In the genomic region with DNA sequence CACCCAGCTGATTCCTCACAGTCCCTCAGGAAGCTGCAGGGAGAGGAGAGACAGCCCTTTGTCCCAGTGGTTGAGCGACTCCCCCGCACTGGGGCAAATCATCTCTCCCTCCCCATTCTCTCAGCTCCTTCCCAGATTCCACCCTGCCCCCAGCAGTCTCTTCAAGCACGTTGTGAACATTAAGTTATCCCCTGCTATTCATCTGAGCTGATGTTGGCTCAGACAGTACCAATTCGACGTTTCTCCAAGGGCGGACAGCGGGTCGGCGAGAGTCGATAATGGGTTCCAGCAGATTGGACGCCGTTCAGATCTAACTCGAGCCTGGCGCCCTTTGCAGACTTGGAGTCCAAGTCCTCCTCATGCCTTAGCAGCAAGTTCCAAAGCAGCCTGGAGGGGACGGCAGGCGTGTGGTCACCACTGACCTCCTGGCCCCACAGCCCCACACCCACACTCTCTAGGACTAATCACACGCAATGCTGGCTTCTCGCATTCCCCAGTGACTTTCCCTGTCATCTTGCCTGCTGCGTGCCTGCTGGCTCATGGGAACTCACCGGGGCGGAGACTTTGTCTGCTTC, we compare ENCODE assay signal across 14 cellular contexts.
DNase-seq lines count a peak whose midpoint lies in the region; ATAC-seq and TF ChIP-seq lines count a peak whose summit lies in the region.
"Had no signal": no experiment of that assay in that cellular context is flagged by ENCODE, and none has a peak within 500 bp of the region (broad histone marks: within the 10 kb centered on the region; RNA-seq: fewer than 3 reads in every experiment).

No MANE protein-coding gene starts in this region.

- peaks cover 9% of the 10 kb centered on the region for H3K36me3 Mint-ChIP-seq in natural killer cell treated with Interleukin-12 subunit alpha and Interleukin-12 subunit beta and Interleukin-15 and Interleukin-18, amount 100 ng/mL, for 72 hours
- no peaks in the 10 kb centered on the region for H3K36me3 Mint-ChIP-seq in natural killer cell
- H3K36me3 Mint-ChIP-seq in neural crest cell (ENCODE audit: low read depth) = no peaks in the 10 kb centered on the region

- H3K27ac Mint-ChIP-seq in natural killer cell treated with Interleukin-12 subunit alpha and Interleukin-12 subunit beta and Interleukin-15 and Interleukin-18, amount 100 ng/mL, for 72 hours = peak overlapping the region; percentile 66 to 96
- H3K27ac Mint-ChIP-seq in natural killer cell (no peak overlapping the region), neural crest cell (ENCODE audit: unreplicated experiment) (peak overlapping the region; percentile 16)
- H3K27ac Mint-ChIP-seq: activated naive CD4-positive, alpha-beta T cell treated with anti-CD3 and anti-CD28 coated beads for 36 hours had no signal

- no peak for TF ChIP-seq CTCF in natural killer cell (IDR thresholded peaks at IDR 0.05)
- TF ChIP-seq CTCF in fibroblast of the aortic adventitia (IDR thresholded peaks at IDR 0.05; ENCODE audit: insufficient read depth, low read length) = no peak
- no peak for TF ChIP-seq CTCF in neural crest cell (conservative IDR thresholded peaks at IDR 0.05)
- TF ChIP-seq CTCF in stomach (IDR thresholded peaks at IDR 0.05) = no peak

- no peak for DNase-seq in natural killer cell treated with Interleukin-12 subunit alpha and Interleukin-12 subunit beta and Interleukin-15 and Interleukin-18, amount 100 ng/mL, for 72 hours (ENCODE audit: low spot score)
- DNase-seq in natural killer cell (no peak), fibroblast of the aortic adventitia (ENCODE audit: low read depth) (peak; percentile 94), neural crest cell (ENCODE audit: low read depth, low spot score) (no peak), glomerular visceral epithelial cell (ENCODE audit: extremely low spot score) (no peak), NCI-H2107 (lab: John Stamatoyannopoulos, UW) (no peak), stomach (no peak)
- DNase-seq in stimulated activated CD4-positive, alpha-beta T cell treated with anti-CD3 and anti-CD28 coated beads, Interleukin-4, amount 100 ng/mL, for 4 hours = no peak
- DNase-seq: activated naive CD4-positive, alpha-beta T cell treated with anti-CD3 and anti-CD28 coated beads for 36 hours; DMS 273 treated with DMSO at 0.1 percent for 48 hours; Kasumi-1; naive B cell; NCI-H2081 treated with DMSO at 0.1 percent for 48 hours had no signal

- H3K36me3 ChIP-seq in stomach = no peaks in the 10 kb centered on the region
- H3K36me3 ChIP-seq: SJSA1 had no signal

- peaks cover 7% of the 10 kb centered on the region for H3K9me3 Mint-ChIP-seq in natural killer cell treated with Interleukin-12 subunit alpha and Interleukin-12 subunit beta and Interleukin-15 and Interleukin-18, amount 100 ng/mL, for 72 hours
- H3K9me3 Mint-ChIP-seq in natural killer cell = no peaks in the 10 kb centered on the region
- H3K9me3 Mint-ChIP-seq in neural crest cell = no peaks in the 10 kb centered on the region
- H3K9me3 Mint-ChIP-seq: activated naive CD4-positive, alpha-beta T cell treated with anti-CD3 and anti-CD28 coated beads for 36 hours; naive B cell had no signal

- peaks cover 38 to 64% of the 10 kb centered on the region in 2 donors for H3K4me1 Mint-ChIP-seq in natural killer cell treated with Interleukin-12 subunit alpha and Interleukin-12 subunit beta and Interleukin-15 and Interleukin-18, amount 100 ng/mL, for 72 hours (ENCODE audit: low read depth in 2 of 2)
- peaks cover 54 to 57% of the 10 kb centered on the region in 2 donors for H3K4me1 Mint-ChIP-seq in natural killer cell
- peaks cover 28% of the 10 kb centered on the region for H3K4me1 Mint-ChIP-seq in neural crest cell

- H3K4me3 Mint-ChIP-seq in natural killer cell treated with Interleukin-12 subunit alpha and Interleukin-12 subunit beta and Interleukin-15 and Interleukin-18, amount 100 ng/mL, for 72 hours = no peak overlapping the region
- H3K4me3 Mint-ChIP-seq in natural killer cell = no peak overlapping the region
- no peak overlapping the region for H3K4me3 Mint-ChIP-seq in neural crest cell
- H3K4me3 Mint-ChIP-seq: activated naive CD4-positive, alpha-beta T cell treated with anti-CD3 and anti-CD28 coated beads for 36 hours had no signal

- TF ChIP-seq EP300 in stomach (IDR thresholded peaks at IDR 0.05) = no peak

- no peak for ATAC-seq in natural killer cell treated with Interleukin-12 subunit alpha and Interleukin-12 subunit beta and Interleukin-15 and Interleukin-18, amount 100 ng/mL, for 72 hours
- ATAC-seq in natural killer cell = no peak

- TF ChIP-seq POLR2A in stomach (IDR thresholded peaks at IDR 0.05) = no peak

- no peak overlapping the region for H3K4me3 ChIP-seq in fibroblast of the aortic adventitia (ENCODE audit: low read depth, low read length)
- no peak overlapping the region for H3K4me3 ChIP-seq in stomach
- H3K4me3 ChIP-seq: SJSA1 had no signal

- H3K27me3 ChIP-seq in stomach = no peaks in the 10 kb centered on the region
- H3K27me3 ChIP-seq: SJSA1 had no signal

- H3K4me1 ChIP-seq in stomach = peaks cover 0 to 25% (median 2%) of the 10 kb centered on the region in 4 donors
- H3K4me1 ChIP-seq: SJSA1 had no signal

- intact Hi-C loops in natural killer cell (cut with micrococcal nuclease) = no loop called here
- intact Hi-C loops in stomach (cut with DNase I; ENCODE audit: low total_unique reads) = no loop called here

- no peaks in the 10 kb centered on the region for H3K9me3 ChIP-seq in stomach
- H3K9me3 ChIP-seq: SJSA1 had no signal

- no peak overlapping the region for H3K27ac ChIP-seq in stomach
- H3K27ac ChIP-seq: SJSA1 had no signal

- no peaks in the 10 kb centered on the region for H3K27me3 Mint-ChIP-seq in natural killer cell treated with Interleukin-12 subunit alpha and Interleukin-12 subunit beta and Interleukin-15 and Interleukin-18, amount 100 ng/mL, for 72 hours
- H3K27me3 Mint-ChIP-seq in natural killer cell (ENCODE audit: low read depth in 2 of 2) (no peaks in the 10 kb centered on the region), neural crest cell (ENCODE audit: low read depth) (peaks cover 7% of the 10 kb centered on the region)
- H3K27me3 Mint-ChIP-seq: naive B cell had no signal

- WGBS in stomach, 5 donors = 71 to 85% (median 81%) methylated on average over 21 of the region's 21 CpGs

Comparison
In these comparisons a context has a peak if more than half of its experiments do, and no peak if none do; other contexts are left out.
1. H3K27ac Mint-ChIP-seq: peak in natural killer cell treated with Interleukin-12 subunit alpha and Interleukin-12 subunit beta and Interleukin-15 and Interleukin-18, amount 100 ng/mL, for 72 hours (2 of 2) and neural crest cell (single experiment); none in natural killer cell (0 of 2).